In genomic region chr7:121433775-121434174, GRCh38 we compare ENCODE assay signal across 12 cellular contexts.
DNase-seq lines count a peak whose midpoint lies in the region; ATAC-seq, FAIRE-seq and TF ChIP-seq lines count a peak whose summit lies in the region.
"Had no signal": no experiment of that assay in that cellular context is flagged by ENCODE, and none has a peak within 500 bp of the region (broad histone marks: within the 10 kb centered on the region; RNA-seq: fewer than 3 reads in every experiment).

No MANE protein-coding gene starts in this region.

- DNase-seq in GM13976 (ENCODE audit: low spot score) (peak; percentile 26), amygdala (lab: John Stamatoyannopoulos, UW) (no peak), HTR-8/SVneo (ENCODE audit: insufficient read length, low spot score) (no peak), DMS79 (lab: John Stamatoyannopoulos, UW) (no peak), COLO829 (ENCODE audit: low spot score) (no peak)
- DNase-seq: ACHN, KBM-7, NCI-H2029 treated with DMSO at 0.1 percent for 48 hours, pancreas had no signal

- TF ChIP-seq CTCF in GM13976 (IDR thresholded peaks at IDR 0.05; ENCODE audit: borderline replicate concordance, control extremely low read depth, extremely low read depth, insufficient read depth, missing control alignments) = no peak

- ATAC-seq in GM19467 (IDR thresholded peaks at IDR 0.05; ENCODE audit: unreplicated experiment) (peak; percentile 48), HG02763 (IDR thresholded peaks at IDR 0.05; ENCODE audit: unreplicated experiment) (peak; percentile 67), HG03432 (IDR thresholded peaks at IDR 0.05; ENCODE audit: unreplicated experiment) (peak; percentile 67)

- in situ Hi-C loops in GM13976 (cut with MboI; ENCODE audit: low sequenced_read_pairs, unreplicated experiment) = no loop called here

- no peak for FAIRE-seq in HTR-8/SVneo (lab: Jason Lieb, UNC)
- FAIRE-seq: pancreas had no signal
